Comparison of ENCODE assay signal across 8 cellular contexts in the genomic region with DNA sequence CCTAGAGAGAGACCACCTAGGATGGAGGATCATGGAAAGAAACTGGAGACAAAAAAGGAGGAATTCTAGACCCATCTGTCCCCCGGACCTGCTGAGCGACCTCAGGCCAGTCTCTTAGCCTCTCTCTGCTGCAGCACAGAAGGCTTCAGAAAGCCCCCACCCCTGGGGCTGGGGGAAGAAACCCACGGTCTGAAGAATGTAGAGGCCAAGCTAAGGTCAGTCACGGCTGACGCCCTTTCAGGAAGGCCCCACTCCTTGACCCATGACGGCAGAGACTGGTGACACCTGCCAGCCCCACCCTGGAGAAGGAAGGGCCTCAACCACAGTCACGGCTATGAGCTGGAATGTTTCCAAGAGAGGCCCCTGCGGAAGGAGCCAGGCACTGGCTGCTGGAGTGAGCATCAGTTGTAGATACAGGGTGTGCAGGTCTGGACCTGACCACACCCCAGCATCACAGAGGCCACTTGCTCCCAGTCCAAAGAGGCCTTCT.
A peak's percentile ranks its signal among the peaks of the same experiment; 100 is the strongest.
DNase-seq lines count a peak whose midpoint lies in the region; ATAC-seq and FAIRE-seq lines count a peak whose summit lies in the region.

No MANE protein-coding gene starts in this region.

- H3K27ac ChIP-seq in small intestine (ENCODE audit: low read depth in 1 of 2, low read length in 1 of 2), result peak overlapping the region in 1 of 2 donors; percentile 13

- H3K36me3 ChIP-seq in small intestine (ENCODE audit: control insufficient read depth in 2 of 2, insufficient read depth in 2 of 2, low read length in 2 of 2), result no peaks in the 10 kb centered on the region

- H3K9me3 ChIP-seq in small intestine (ENCODE audit: control insufficient read depth, low read depth), result no peaks in the 10 kb centered on the region

- DNase-seq in LoVo (ENCODE audit: low spot score), result peak; percentile 28
- DNase-seq in small intestine, result peak; percentile 64
- no peak for DNase-seq in inferior parietal cortex (ENCODE audit: extremely low spot score)
- no peak for DNase-seq in HuH-7 (ENCODE audit: low spot score)
- DNase-seq in dedifferentiated amniotic fluid mesenchymal stem cell (ENCODE audit: extremely low spot score), result no peak
- DNase-seq in stimulated activated CD8-positive, alpha-beta memory T cell treated with anti-CD3 and anti-CD28 coated beads, Interleukin-4, amount 100 ng/mL, for 48 hours, result no peak

- H3K4me1 ChIP-seq in small intestine (ENCODE audit: control insufficient read depth in 2 of 2, insufficient read depth in 1 of 2, low read depth in 1 of 2, low read length in 1 of 2), result no peaks in the 10 kb centered on the region

- no peak for FAIRE-seq in small intestine (lab: Jason Lieb, UNC)

- no peak overlapping the region for H3K4me3 ChIP-seq in small intestine (ENCODE audit: low read depth in 1 of 2, low read length in 2 of 2)

- H3K27me3 ChIP-seq in small intestine (ENCODE audit: control insufficient read depth in 2 of 2, insufficient read depth in 2 of 2, low read length in 2 of 2), result no peaks in the 10 kb centered on the region

- ATAC-seq in GM18870 (IDR thresholded peaks at IDR 0.05; ENCODE audit: unreplicated experiment) (peak; percentile 72), HG02623 (IDR thresholded peaks at IDR 0.05; ENCODE audit: unreplicated experiment) (peak; percentile 75)

- WGBS in small intestine, 3 donors, result 21 to 46% (median 39%) methylated on average over 8 of the region's 8 CpGs

Comparison
In these comparisons a context has a peak if more than half of its experiments do, and no peak if none do; other contexts are left out.
1. DNase-seq: peak in LoVo (single experiment) and small intestine (single experiment); none in inferior parietal cortex (single experiment), HuH-7 (single experiment), dedifferentiated amniotic fluid mesenchymal stem cell (single experiment) and stimulated activated CD8-positive, alpha-beta memory T cell treated with anti-CD3 and anti-CD28 coated beads, Interleukin-4, amount 100 ng/mL, for 48 hours (single experiment).